ENCODE assay signal across 8 cellular contexts in the genomic region with DNA sequence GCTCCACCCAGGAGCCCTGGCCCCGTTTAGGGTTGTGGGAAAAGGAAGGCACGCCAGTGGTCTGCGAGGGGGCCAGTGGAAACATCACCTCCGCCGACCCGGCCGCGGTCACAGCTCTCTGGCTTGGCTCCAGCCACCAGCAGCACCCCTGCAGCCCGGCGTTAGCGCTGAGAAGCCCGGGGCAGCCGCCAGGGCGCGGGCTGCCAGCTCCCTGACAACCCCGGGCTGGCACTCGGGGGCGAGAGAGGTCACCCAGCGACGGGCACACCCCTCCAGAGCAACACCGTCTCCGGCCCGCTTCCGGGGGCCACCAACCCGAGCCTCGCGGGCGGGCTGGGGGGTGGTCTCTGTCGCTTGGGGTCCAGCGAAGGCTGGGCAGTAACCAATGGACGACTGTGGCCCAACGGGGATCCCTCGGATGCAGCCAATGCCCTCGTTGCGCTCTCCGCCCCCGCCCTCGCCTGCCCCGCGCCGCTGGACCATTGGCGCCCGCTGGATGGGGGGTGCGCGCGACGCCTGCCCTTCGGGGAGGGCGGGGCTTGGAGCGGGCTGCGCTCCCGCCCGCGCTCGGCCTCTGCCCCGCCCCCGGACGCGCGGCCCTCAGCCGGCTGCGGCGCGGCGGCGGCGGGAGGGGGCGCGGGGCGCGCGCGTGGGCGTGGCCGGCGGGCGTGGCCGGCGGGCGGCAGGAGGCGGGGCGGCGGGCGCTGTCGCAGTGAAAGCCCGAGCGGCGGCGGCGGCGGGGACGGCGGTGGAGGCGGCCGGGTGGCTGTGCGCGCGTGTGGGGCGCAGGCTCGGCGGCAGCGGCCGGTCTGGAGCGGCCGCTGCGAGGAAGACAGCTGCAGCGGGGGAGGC. TPM values are rescaled to one million over a fixed set of nuclear protein-coding genes. Genes with fewer than 3 reads are reported as not detected.
DNase-seq lines count a peak whose midpoint lies in the region; ATAC-seq and TF ChIP-seq lines count a peak whose summit lies in the region.

A gene (plus strand): TSS at position 712 of the 852 bp plus-strand sequence. CDS start 1,007 bp downstream, outside the sequence.

- no peaks in the 10 kb centered on the region for H3K9me3 ChIP-seq in spleen

- no peaks in the 10 kb centered on the region for H3K36me3 ChIP-seq in spleen

- no peaks in the 10 kb centered on the region for H3K9me3 Mint-ChIP-seq in activated B cell treated with CpG ODN at 0.5 μM for 24 hours

- POLR2A ChIA-PET in activated B cell treated with CpG ODN at 0.5 μM for 24 hours (lab: Charles Lee) = interaction anchor here (1.0 kb wide), 1 partner anchor 10 kb away, joined by 3 read pairs; no protein-coding TSS in a partner anchor

- H3K27ac ChIP-seq in spleen = peak within 1 kb of the TSS; percentile 63 to 91 (median 80)

- WGBS in spleen, 5 donors = 0 to 1% (median 1%) methylated on average over 5 to 107 of the region's 107 CpGs

- ATAC-seq in HG03025 (IDR thresholded peaks at IDR 0.05; ENCODE audit: low FRiP score, unreplicated experiment) = peak; percentile 69
- peak; percentile 93 for ATAC-seq in activated B cell treated with CpG ODN at 0.5 μM for 24 hours (ENCODE audit: low read depth)

- peak within 1 kb of the TSS; percentile 69 for H3K4me3 Mint-ChIP-seq in activated B cell treated with CpG ODN at 0.5 μM for 24 hours

- no peak for TF ChIP-seq POLR2A in spleen (IDR thresholded peaks at IDR 0.05)

- H3K4me1 ChIP-seq in spleen = peaks cover 17 to 68% (median 50%) of the 10 kb centered on the region in 6 donors

- no peaks in the 10 kb centered on the region for H3K36me3 Mint-ChIP-seq in activated B cell treated with CpG ODN at 0.5 μM for 24 hours (ENCODE audit: low read depth)

- CTCF ChIA-PET in activated B cell treated with CpG ODN at 0.5 μM for 24 hours (lab: Charles Lee) = no interaction called here

- H3K27me3 ChIP-seq in spleen (replicated peaks in 1 of 7) = peaks cover 0 to 14% (median 0%) of the 10 kb centered on the region in 7 donors

- intact Hi-C loops in activated B cell treated with CpG ODN at 0.5 μM for 24 hours (cut with micrococcal nuclease) (loop anchor here (5.0 kb wide), 4 partner anchors 54 to 381 kb away; a partner anchor contains a TSS), spleen (cut with DNase I; ENCODE audit: low total_unique reads) (no loop called here)

- DNase-seq in NCI-H187 (lab: John Stamatoyannopoulos, UW) (peak; percentile 81 to 90), NCI-H187 treated with DMSO at 0.1 percent for 48 hours (lab: John Stamatoyannopoulos, UW) (no peak), NCI-H2227 (lab: John Stamatoyannopoulos, UW; ENCODE audit: unreplicated experiment) (peak; percentile 97), activated B cell treated with CpG ODN at 0.5 μM for 24 hours (peak; percentile 88), iris pigment epithelial cell (ENCODE audit: low read depth) (peak; percentile 83), spleen (peak; percentile 95)
- DNase-seq in central memory CD4-positive, alpha-beta T cell = peak; percentile 84

- peaks cover 33% of the 10 kb centered on the region for H3K27me3 Mint-ChIP-seq in activated B cell treated with CpG ODN at 0.5 μM for 24 hours

- H3K4me3 ChIP-seq in spleen = peak within 1 kb of the TSS; percentile 58 to 98 (median 91)

- no peak within 1 kb of the TSS for H3K27ac Mint-ChIP-seq in activated B cell treated with CpG ODN at 0.5 μM for 24 hours

- H3K4me1 Mint-ChIP-seq in activated B cell treated with CpG ODN at 0.5 μM for 24 hours = peaks cover 25% of the 10 kb centered on the region

- TF ChIP-seq CTCF in activated B cell treated with CpG ODN at 0.5 μM for 24 hours (IDR thresholded peaks at IDR 0.05) = no peak
- TF ChIP-seq CTCF in spleen (IDR thresholded peaks at IDR 0.05 in 8 of 11, conservative IDR thresholded peaks at IDR 0.05 in 3 of 11) = peak in 10 of 11 experiments; percentile 17 to 67 (median 56)

RNA-seq across cellular contexts. Expression of the gene that starts here (rescaled TPM):
- 0.20 and 0.34 TPM in 2 replicates for total RNA-seq in activated B cell treated with CpG ODN at 0.5 μM for 24 hours
- 10 to 100 TPM; 25.0 to 54.3 (median 47.2) TPM for total RNA-seq in spleen
- 1 to 10 TPM; 4.6 to 7.0 (median 6.9) TPM for polyA plus RNA-seq in spleen

Comparison
In these comparisons a context has a peak if more than half of its experiments do, and no peak if none do; other contexts are left out.
1. RNA of the gene that starts here (total RNA-seq): 25.0 to 54.3 TPM in spleen; 0.20 to 0.34 TPM in activated B cell treated with CpG ODN at 0.5 μM for 24 hours; every median in the first group is over 10 times any median in the second.
2. Peak in DNase-seq and ATAC-seq in activated B cell treated with CpG ODN at 0.5 μM for 24 hours; RNA of the gene not detected or under 1 TPM.